In genomic region chr11:8683115-8683807, GRCh38 we compare ENCODE assay signal across 8 cellular contexts. TPM values are rescaled to one million over a fixed set of nuclear protein-coding genes. Genes with fewer than 3 reads are reported as not detected.
A peak's percentile ranks its signal among the peaks of the same experiment; 100 is the strongest.
DNase-seq lines count a peak whose midpoint lies in the region; ATAC-seq and TF ChIP-seq lines count a peak whose summit lies in the region.

No MANE protein-coding gene starts in this region.

- no peaks in the 10 kb centered on the region for H3K9me3 ChIP-seq in adrenal gland (replicated peaks in 1 of 3)

- DNase-seq in CD14-positive monocyte (ENCODE audit: low spot score) (no peak), adrenal gland (peak in 3 of 7 donors; percentile 28 to 45 (median 30)), immature natural killer cell (no peak), KG1 (lab: John Stamatoyannopoulos, UW) (no peak), DMS153 treated with DMSO at 0.1 percent for 48 hours (lab: John Stamatoyannopoulos, UW; ENCODE audit: unreplicated experiment) (no peak)
- DNase-seq in stimulated activated effector memory CD8-positive, alpha-beta T cell treated with anti-CD3 and anti-CD28 coated beads, Interleukin-12 subunit alpha, Interleukin-12 subunit beta, amount 100 ng/mL, for 72 hours (ENCODE audit: low spot score in 2 of 2) = no peak

- H3K9me3 Mint-ChIP-seq in CD14-positive monocyte = peaks cover 0 to 6% (median 0%) of the 10 kb centered on the region in 7 donors
- H3K9me3 Mint-ChIP-seq in immature natural killer cell = no peaks in the 10 kb centered on the region
- no peaks in the 10 kb centered on the region for H3K9me3 Mint-ChIP-seq in stimulated activated effector memory CD8-positive, alpha-beta T cell treated with anti-CD3 and anti-CD28 coated beads, Interleukin-12 subunit alpha, Interleukin-12 subunit beta, amount 100 ng/mL, for 72 hours

- peak overlapping the region; percentile 62 to 93 (median 90) for H3K4me3 ChIP-seq in adrenal gland

- peaks cover 14 to 43% of the 10 kb centered on the region in 2 donors for H3K4me1 ChIP-seq in adrenal gland (replicated peaks in 1 of 2)

- ATAC-seq in HG03354 (IDR thresholded peaks at IDR 0.05; ENCODE audit: poor library complexity, severe bottlenecking, unreplicated experiment) (peak; percentile 6), GM21526 (IDR thresholded peaks at IDR 0.05; ENCODE audit: low FRiP score, unreplicated experiment) (no peak)
- ATAC-seq in stimulated activated effector memory CD8-positive, alpha-beta T cell treated with anti-CD3 and anti-CD28 coated beads, Interleukin-12 subunit alpha, Interleukin-12 subunit beta, amount 100 ng/mL, for 72 hours = peak; percentile 0

- TF ChIP-seq CTCF in CD14-positive monocyte (IDR thresholded peaks at IDR 0.05) (no peak), adrenal gland (IDR thresholded peaks at IDR 0.05) (no peak)

- H3K27me3 ChIP-seq in adrenal gland = no peaks in the 10 kb centered on the region

- H3K4me1 Mint-ChIP-seq in CD14-positive monocyte (peaks cover 33% of the 10 kb centered on the region), immature natural killer cell (peaks cover 54 to 64% of the 10 kb centered on the region in 2 donors)
- peaks cover 38% of the 10 kb centered on the region for H3K4me1 Mint-ChIP-seq in stimulated activated effector memory CD8-positive, alpha-beta T cell treated with anti-CD3 and anti-CD28 coated beads, Interleukin-12 subunit alpha, Interleukin-12 subunit beta, amount 100 ng/mL, for 72 hours

- 3 to 4% (median 3%) methylated on average over 26 to 27 of the region's 27 CpGs for WGBS in adrenal gland, 4 donors

- peaks cover 36 to 37% of the 10 kb centered on the region in 2 donors for H3K36me3 Mint-ChIP-seq in CD14-positive monocyte
- peaks cover 17 to 23% (median 17%) of the 10 kb centered on the region in 3 donors for H3K36me3 Mint-ChIP-seq in immature natural killer cell
- H3K36me3 Mint-ChIP-seq in stimulated activated effector memory CD8-positive, alpha-beta T cell treated with anti-CD3 and anti-CD28 coated beads, Interleukin-12 subunit alpha, Interleukin-12 subunit beta, amount 100 ng/mL, for 72 hours = peaks cover 70% of the 10 kb centered on the region

- H3K27ac Mint-ChIP-seq in CD14-positive monocyte = peak overlapping the region; percentile 94 to 99 (median 97)
- peak overlapping the region; percentile 94 to 99 (median 97) for H3K27ac Mint-ChIP-seq in immature natural killer cell
- peak overlapping the region; percentile 98 for H3K27ac Mint-ChIP-seq in stimulated activated effector memory CD8-positive, alpha-beta T cell treated with anti-CD3 and anti-CD28 coated beads, Interleukin-12 subunit alpha, Interleukin-12 subunit beta, amount 100 ng/mL, for 72 hours

- TF ChIP-seq POLR2A in adrenal gland (IDR thresholded peaks at IDR 0.05) = no peak

- peaks cover 0 to 36% of the 10 kb centered on the region in 2 donors for H3K36me3 ChIP-seq in adrenal gland (replicated peaks in 1 of 2)

- peak overlapping the region; percentile 88 to 97 (median 92) for H3K27ac ChIP-seq in adrenal gland

- H3K4me3 Mint-ChIP-seq in CD14-positive monocyte = peak overlapping the region; percentile 90 to 92
- peak overlapping the region; percentile 93 to 96 (median 95) for H3K4me3 Mint-ChIP-seq in immature natural killer cell
- peak overlapping the region; percentile 88 for H3K4me3 Mint-ChIP-seq in stimulated activated effector memory CD8-positive, alpha-beta T cell treated with anti-CD3 and anti-CD28 coated beads, Interleukin-12 subunit alpha, Interleukin-12 subunit beta, amount 100 ng/mL, for 72 hours

- intact Hi-C loops in CD14-positive monocyte (cut with micrococcal nuclease) = loop anchor here (5.0 to 10.0 kb wide), 4 partner anchors 279 to 698 kb away; partner anchors contain the start of genes EIF3F (in 1 of the 2), TMEM41B (in 1 of the 2) and TMEM9B (in 1 of the 2)
- intact Hi-C loops in adrenal gland (cut with DNase I) = no loop called here

- H3K27me3 Mint-ChIP-seq in CD14-positive monocyte (ENCODE audit: low read depth in 3 of 3) (no peaks in the 10 kb centered on the region), immature natural killer cell (ENCODE audit: low read depth in 3 of 3) (peaks cover 4 to 14% (median 13%) of the 10 kb centered on the region in 3 donors)

RNA-seq across cellular contexts. Expression of gene RPL27A, which starts 0.7 kb away (rescaled TPM):
- polyA plus RNA-seq in CD14-positive monocyte = 1,000 to 10,000 TPM; 1,091 to 1,233 TPM
- total RNA-seq in adrenal gland = 1,000 to 10,000 TPM in 3 of 8 donors, 100 to 1,000 TPM in 5; 668 to 1,527 (median 930) TPM
- polyA plus RNA-seq in adrenal gland = 1,000 to 10,000 TPM; 1,237 to 3,013 (median 2,638) TPM
- polyA plus RNA-seq in immature natural killer cell = 1,000 to 10,000 TPM; 1,341 to 3,208 (median 1,820) TPM

RNA-seq across cellular contexts. Expression of gene TRIM66, which starts 0.8 kb away (rescaled TPM):
- polyA plus RNA-seq in CD14-positive monocyte = under 1 TPM; 0.04 to 0.47 TPM
- total RNA-seq in adrenal gland = 10 to 100 TPM in 4 of 8 donors, 1 to 10 TPM in 4; 6.6 to 18.4 (median 10.2) TPM
- polyA plus RNA-seq in adrenal gland = 1 to 10 TPM; 3.6 to 9.9 (median 4.0) TPM
- under 1 TPM; 0.48 to 0.97 (median 0.55) TPM for polyA plus RNA-seq in immature natural killer cell

Comparison
In these comparisons a context has a peak if more than half of its experiments do, and no peak if none do; other contexts are left out.
1. intact Hi-C loops: an anchor here in CD14-positive monocyte (5.0 to 10.0 kb wide); none called in adrenal gland.